In genomic region chr17:1907818-1908698, GRCh38 we compare ENCODE assay signal across 8 cellular contexts.
DNase-seq lines count a peak whose midpoint lies in the region; ATAC-seq and TF ChIP-seq lines count a peak whose summit lies in the region.

No MANE protein-coding gene starts in this region.

- H3K23ac ChIP-seq in mesenchymal stem cell (ENCODE audit: low read length in 2 of 2) = peak overlapping the region in 1 of 2 experiments; percentile 77

- DNase-seq in AG04450 (ENCODE audit: low read depth, low spot score) (no peak), mesenchymal stem cell (peak; percentile 32), GM19240 (ENCODE audit: insufficient read length, low spot score) (no peak)
- DNase-seq in central memory CD4-positive, alpha-beta T cell = peak; percentile 11
- DNase-seq in effector CD8-positive, alpha-beta T cell (lab: John Stamatoyannopoulos, UW) = no peak
- DNase-seq in activated CD4-positive, CD25-positive, alpha-beta regulatory T cell treated with anti-CD3 and anti-CD28 coated beads, Interleukin-2, amount 50 U/mL, for 72 hours = no peak

- H2BK15ac ChIP-seq in mesenchymal stem cell (ENCODE audit: low read depth, poor library complexity, severe bottlenecking) = no peak overlapping the region

- no peak overlapping the region for H2BK5ac ChIP-seq in mesenchymal stem cell (ENCODE audit: low read depth, low read length, poor library complexity, severe bottlenecking)

- H3K27ac ChIP-seq in AG04450 (ENCODE audit: low read depth, low read length) = no peak overlapping the region
- no peak overlapping the region for H3K27ac ChIP-seq in HUES64 (ENCODE audit: low read depth, low read length)
- no peak overlapping the region for H3K27ac ChIP-seq in mesenchymal stem cell (ENCODE audit: low read length, poor library complexity, severe bottlenecking)

- H3K9me3 ChIP-seq in AG04450 (ENCODE audit: control insufficient read depth, insufficient read depth, low read length) (no peaks in the 10 kb centered on the region), HUES64 (ENCODE audit: insufficient read depth, low read depth, low read length) (no peaks in the 10 kb centered on the region), mesenchymal stem cell (ENCODE audit: control insufficient read depth, low read length) (no peaks in the 10 kb centered on the region)

- no peak overlapping the region for H3K4ac ChIP-seq in mesenchymal stem cell (ENCODE audit: low read depth in 1 of 2, low read length in 2 of 2)

- no peaks in the 10 kb centered on the region for H3K36me3 ChIP-seq in HUES64 (ENCODE audit: insufficient read depth, low read length)
- no peaks in the 10 kb centered on the region for H3K36me3 ChIP-seq in mesenchymal stem cell (ENCODE audit: control insufficient read depth in 1 of 2, insufficient read depth in 2 of 2, low read depth in 1 of 2, low read length in 2 of 2)

- POLR2A ChIA-PET in AG04450 (lab: Yijun Ruan, JAX) = interaction anchor here (1.1 kb wide), 1 partner anchor 118 kb away, joined by 9 read pairs; the partner anchor contains the start of gene RTN4RL1

- no peak overlapping the region for H4K8ac ChIP-seq in mesenchymal stem cell (ENCODE audit: low read length)

- ATAC-seq in GM18502 (IDR thresholded peaks at IDR 0.05; ENCODE audit: poor library complexity, unreplicated experiment) = no peak

- no peak overlapping the region for H2AFZ ChIP-seq in mesenchymal stem cell (ENCODE audit: low read depth, low read length)

- H3K4me3 ChIP-seq in AG04450 (ENCODE audit: low read depth, low read length) (peak overlapping the region; percentile 32), HUES64 (ENCODE audit: low read length) (peak overlapping the region; percentile 48), mesenchymal stem cell (ENCODE audit: insufficient read depth in 1 of 2, low read depth in 1 of 2, low read length in 2 of 2) (peak overlapping the region; percentile 36 to 71)

- H3K79me1 ChIP-seq in mesenchymal stem cell (replicated peaks; ENCODE audit: low read length, poor library complexity, severe bottlenecking) = no peaks in the 10 kb centered on the region

- H3K4me1 ChIP-seq in HUES64 (ENCODE audit: insufficient read depth, low read length) (peaks cover 10% of the 10 kb centered on the region; the same call in 1 of the 2 replicates), mesenchymal stem cell (ENCODE audit: control insufficient read depth, insufficient read depth, low read depth, low read length) (peaks cover 7% of the 10 kb centered on the region)

- no peak overlapping the region; the same call in 1 of the 2 replicates for H3K9ac ChIP-seq in HUES64 (ENCODE audit: low read depth, low read length)
- peak overlapping the region; percentile 36 for H3K9ac ChIP-seq in mesenchymal stem cell (ENCODE audit: low read length)

- no peak overlapping the region for H3K18ac ChIP-seq in mesenchymal stem cell (ENCODE audit: low read depth in 1 of 2, low read length in 2 of 2)

- H4K91ac ChIP-seq in mesenchymal stem cell (ENCODE audit: low read length) = no peak overlapping the region

- no peak overlapping the region for H2BK12ac ChIP-seq in mesenchymal stem cell (ENCODE audit: low read length in 2 of 2)

- no peak overlapping the region for H2BK120ac ChIP-seq in mesenchymal stem cell (ENCODE audit: low read depth, low read length)

- no peak for TF ChIP-seq CTCF in AG04450 (IDR thresholded peaks at IDR 0.05; ENCODE audit: low read depth, low read length)

- H3K4me2 ChIP-seq in mesenchymal stem cell (ENCODE audit: low read length, poor library complexity, severe bottlenecking) = peak overlapping the region; percentile 82

- CTCF ChIA-PET in AG04450 (lab: Charles Lee) = interaction anchor here (0.8 to 3.1 kb wide), 17 partner anchors 13 to 375 kb away, joined by 3 to 69 read pairs (median 4); partner anchors contain the start of genes DPH1, HIC1 and RTN4RL1

- WGBS in HUES64 = 9% methylated on average over 53 of the region's 53 CpGs
- 22% methylated on average over 49 of the region's 53 CpGs for WGBS in mesenchymal stem cell

- H3K14ac ChIP-seq in mesenchymal stem cell (ENCODE audit: low read length in 2 of 2) = no peak overlapping the region

- H3K27me3 ChIP-seq in AG04450 (ENCODE audit: control insufficient read depth, insufficient read depth, low read length) (peaks cover 57% of the 10 kb centered on the region), HUES64 (ENCODE audit: insufficient read depth, low read length) (peaks cover 93% of the 10 kb centered on the region), mesenchymal stem cell (ENCODE audit: control insufficient read depth in 1 of 2, insufficient read depth in 1 of 2, low read length in 2 of 2) (peaks cover 72 to 89% of the 10 kb centered on the region in 2 experiments)

- no peak overlapping the region for H2AK5ac ChIP-seq in mesenchymal stem cell (ENCODE audit: low read length, severe bottlenecking)

Comparison
In these comparisons a context has a peak if more than half of its experiments do, and no peak if none do; other contexts are left out.
1. DNase-seq: peak in central memory CD4-positive, alpha-beta T cell (single experiment) and mesenchymal stem cell (single experiment); none in AG04450 (single experiment), effector CD8-positive, alpha-beta T cell (single experiment), GM19240 (single experiment) and activated CD4-positive, CD25-positive, alpha-beta regulatory T cell treated with anti-CD3 and anti-CD28 coated beads, Interleukin-2, amount 50 U/mL, for 72 hours (single experiment).
2. Peak in every context shown above with its lines, with median percentiles within 50 percentile points of each other: H3K4me3 ChIP-seq.